14 cellular contexts compared by ENCODE assay signal in the genomic region with DNA sequence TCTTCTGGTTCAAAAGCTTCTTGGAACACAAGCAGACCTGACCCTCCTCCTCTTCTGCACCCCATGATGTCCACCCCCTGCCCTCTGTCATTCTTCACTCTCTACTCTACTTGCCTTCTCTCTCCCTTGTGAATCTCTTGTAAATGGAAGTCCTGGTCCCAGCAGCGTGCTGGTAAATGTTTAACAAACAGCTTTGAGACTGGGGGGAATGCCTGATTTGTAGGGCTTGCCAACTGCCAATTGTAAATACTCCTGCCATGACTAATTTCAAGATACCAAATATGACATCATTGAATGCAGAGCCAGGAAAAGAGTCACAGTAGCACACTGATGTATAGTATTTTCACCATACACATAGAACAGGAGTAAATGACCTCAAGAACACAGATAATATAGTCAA. TPM values are rescaled to one million over a fixed set of nuclear protein-coding genes. Genes with fewer than 3 reads are reported as not detected.
DNase-seq lines count a peak whose midpoint lies in the region; ATAC-seq, FAIRE-seq and TF ChIP-seq lines count a peak whose summit lies in the region.
"Had no signal": no experiment of that assay in that cellular context is flagged by ENCODE, and none has a peak within 500 bp of the region (broad histone marks: within the 10 kb centered on the region; RNA-seq: fewer than 3 reads in every experiment).

No MANE protein-coding gene starts in this region.

- H3K36me3 ChIP-seq in bronchial epithelial cell (ENCODE audit: control insufficient read depth, insufficient read depth, low read length), result no peaks in the 10 kb centered on the region
- H3K36me3 ChIP-seq: upper lobe of left lung had no signal

- peak; percentile 53 for DNase-seq in ELR (ENCODE audit: low read depth)
- DNase-seq in M059J (ENCODE audit: low read depth), result peak; percentile 54
- DNase-seq in bronchial epithelial cell (ENCODE audit: low read depth), result peak; percentile 84
- peak; percentile 62 for DNase-seq in mucosa of gallbladder (ENCODE audit: low spot score)
- DNase-seq in activated gamma-delta T cell treated with Interleukin-2 at 50 U/mL for 16 hours, result no peak
- DNase-seq in activated CD4-positive, CD25-positive, alpha-beta regulatory T cell (lab: John Stamatoyannopoulos, UW), result no peak
- DNase-seq in activated CD8-positive, alpha-beta memory T cell treated with anti-CD3 and anti-CD28 coated beads, Interleukin-2, amount 10 ng/mL, durations not matched to agents 7 days and 5 days, result no peak
- DNase-seq: activated CD4-positive, alpha-beta T cell treated with anti-CD3 and anti-CD28 coated beads, Interleukin-2, amount 10 ng/mL, durations not matched to agents 24 days and 14 days; activated naive CD8-positive, alpha-beta T cell treated with anti-CD3 and anti-CD28 coated beads for 36 hours; NCI-H2081 treated with DMSO at 0.1 percent for 48 hours; posterior cingulate gyrus; SIG-M5; upper lobe of left lung had no signal

- H3K36me3 Mint-ChIP-seq in activated CD8-positive, alpha-beta memory T cell treated with anti-CD3 and anti-CD28 coated beads, Interleukin-2, amount 10 ng/mL, durations not matched to agents 7 days and 5 days, result no peaks in the 10 kb centered on the region
- H3K36me3 Mint-ChIP-seq: activated naive CD8-positive, alpha-beta T cell treated with anti-CD3 and anti-CD28 coated beads for 36 hours had no signal

- FAIRE-seq in bronchial epithelial cell (lab: Jason Lieb, UNC), result no peak

- no peaks in the 10 kb centered on the region for H3K9me3 Mint-ChIP-seq in activated CD8-positive, alpha-beta memory T cell treated with anti-CD3 and anti-CD28 coated beads, Interleukin-2, amount 10 ng/mL, durations not matched to agents 7 days and 5 days (ENCODE audit: low read depth)
- H3K9me3 Mint-ChIP-seq: activated CD4-positive, alpha-beta T cell treated with anti-CD3 and anti-CD28 coated beads, Interleukin-2, amount 10 ng/mL, durations not matched to agents 24 days and 14 days; activated naive CD8-positive, alpha-beta T cell treated with anti-CD3 and anti-CD28 coated beads for 36 hours had no signal

- H3K4me1 Mint-ChIP-seq in activated CD8-positive, alpha-beta memory T cell treated with anti-CD3 and anti-CD28 coated beads, Interleukin-2, amount 10 ng/mL, durations not matched to agents 7 days and 5 days, result peaks cover 7% of the 10 kb centered on the region
- H3K4me1 Mint-ChIP-seq: activated naive CD8-positive, alpha-beta T cell treated with anti-CD3 and anti-CD28 coated beads for 36 hours had no signal

- no peak for TF ChIP-seq CTCF in bronchial epithelial cell (IDR thresholded peaks at IDR 0.05; ENCODE audit: insufficient read depth, low read length, severe bottlenecking)

- CTCF ChIA-PET in activated CD8-positive, alpha-beta memory T cell treated with anti-CD3 and anti-CD28 coated beads, Interleukin-2, amount 10 ng/mL, durations not matched to agents 7 days and 5 days (lab: Charles Lee), result interaction anchor here (1.2 to 1.5 kb wide), 2 partner anchors 8 to 80 kb away, joined by 3 read pairs; no protein-coding TSS in a partner anchor

- no peak overlapping the region for H3K27ac Mint-ChIP-seq in activated CD8-positive, alpha-beta memory T cell treated with anti-CD3 and anti-CD28 coated beads, Interleukin-2, amount 10 ng/mL, durations not matched to agents 7 days and 5 days
- H3K27ac Mint-ChIP-seq: activated CD4-positive, alpha-beta T cell treated with anti-CD3 and anti-CD28 coated beads, Interleukin-2, amount 10 ng/mL, durations not matched to agents 24 days and 14 days; activated naive CD8-positive, alpha-beta T cell treated with anti-CD3 and anti-CD28 coated beads for 36 hours had no signal

- no peak for ATAC-seq in GM21529 (IDR thresholded peaks at IDR 0.05; ENCODE audit: unreplicated experiment)
- no peak for ATAC-seq in activated CD8-positive, alpha-beta memory T cell treated with anti-CD3 and anti-CD28 coated beads, Interleukin-2, amount 10 ng/mL, durations not matched to agents 7 days and 5 days

- no peaks in the 10 kb centered on the region for H3K27me3 ChIP-seq in bronchial epithelial cell (ENCODE audit: control insufficient read depth, insufficient read depth, low read length)
- H3K27me3 ChIP-seq: upper lobe of left lung had no signal

- no peak overlapping the region for H3K4me3 Mint-ChIP-seq in activated CD8-positive, alpha-beta memory T cell treated with anti-CD3 and anti-CD28 coated beads, Interleukin-2, amount 10 ng/mL, durations not matched to agents 7 days and 5 days
- H3K4me3 Mint-ChIP-seq: activated CD4-positive, alpha-beta T cell treated with anti-CD3 and anti-CD28 coated beads, Interleukin-2, amount 10 ng/mL, durations not matched to agents 24 days and 14 days; activated naive CD8-positive, alpha-beta T cell treated with anti-CD3 and anti-CD28 coated beads for 36 hours had no signal

- H3K4me3 ChIP-seq in bronchial epithelial cell (ENCODE audit: low read depth, low read length), result no peak overlapping the region
- H3K4me3 ChIP-seq: upper lobe of left lung had no signal

- peaks cover 28% of the 10 kb centered on the region for H3K27me3 Mint-ChIP-seq in activated CD8-positive, alpha-beta memory T cell treated with anti-CD3 and anti-CD28 coated beads, Interleukin-2, amount 10 ng/mL, durations not matched to agents 7 days and 5 days
- H3K27me3 Mint-ChIP-seq: activated naive CD8-positive, alpha-beta T cell treated with anti-CD3 and anti-CD28 coated beads for 36 hours had no signal

RNA-seq across cellular contexts. Expression of gene LRRN2, which starts 40.9 kb away (rescaled TPM):
- total RNA-seq in M059J (2014; rRNA removed; shearing (Covaris generic)), result 0.02 TPM in 1 of 2 replicates, not detected in the other
- total RNA-seq in bronchial epithelial cell (not detected in 2 replicates), mucosa of gallbladder (2.4 TPM)
- not detected for total RNA-seq in activated CD8-positive, alpha-beta memory T cell treated with anti-CD3 and anti-CD28 coated beads, Interleukin-2, amount 10 ng/mL, durations not matched to agents 7 days and 5 days
- total RNA-seq: activated naive CD8-positive, alpha-beta T cell treated with anti-CD3 and anti-CD28 coated beads for 36 hours had no signal

Comparison
In these comparisons a context has a peak if more than half of its experiments do, and no peak if none do; other contexts are left out.
1. DNase-seq: peak in ELR (single experiment), M059J (single experiment), bronchial epithelial cell (single experiment) and mucosa of gallbladder (single experiment); none in activated gamma-delta T cell treated with Interleukin-2 at 50 U/mL for 16 hours (single experiment), activated CD4-positive, CD25-positive, alpha-beta regulatory T cell (0 of 4) and activated CD8-positive, alpha-beta memory T cell treated with anti-CD3 and anti-CD28 coated beads, Interleukin-2, amount 10 ng/mL, durations not matched to agents 7 days and 5 days (single experiment).